In genomic region chr6:104527761-104528415, GRCh38 we compare ENCODE assay signal across 8 cellular contexts.
DNase-seq lines count a peak whose midpoint lies in the region; ATAC-seq and TF ChIP-seq lines count a peak whose summit lies in the region.

No MANE protein-coding gene starts in this region.

- TF ChIP-seq CTCF in AG09319 (IDR thresholded peaks at IDR 0.05; ENCODE audit: low read depth, low read length) (peak; percentile 17), HFF-Myc (IDR thresholded peaks at IDR 0.05; ENCODE audit: low read depth, low read length, missing control alignments) (peak; percentile 29), VCaP (conservative IDR thresholded peaks at IDR 0.05) (peak; percentile 68)

- ATAC-seq in GM18505 (IDR thresholded peaks at IDR 0.05; ENCODE audit: unreplicated experiment) = no peak

- no peak overlapping the region for H3K4me3 ChIP-seq in HFF-Myc (replicated peaks; ENCODE audit: low read depth, low read length)

- DNase-seq in AG09319 (ENCODE audit: extremely low read depth, low read depth) = no peak
- DNase-seq in HFF-Myc (ENCODE audit: extremely low read depth, low read depth) = no peak
- DNase-seq in islet precursor cell = peak; percentile 73
- DNase-seq in OCI-M2 (lab: John Stamatoyannopoulos, UW; ENCODE audit: unreplicated experiment) = no peak
- no peak for DNase-seq in activated naive CD4-positive, alpha-beta T cell (lab: John Stamatoyannopoulos, UW)
- no peak for DNase-seq in SKM-1 treated with dmso at 0.1 percent for 144 hours (lab: John Stamatoyannopoulos, UW; ENCODE audit: unreplicated experiment)

- no peak overlapping the region for H3K27ac ChIP-seq in VCaP

- TF ChIP-seq POLR2A in GM18505 (IDR thresholded peaks at IDR 0.05; ENCODE audit: borderline replicate concordance, extremely low read depth, insufficient read depth, insufficient read length) = no peak

Comparison
In these comparisons a context has a peak if more than half of its experiments do, and no peak if none do; other contexts are left out.
1. CTCF ChIP-seq: peak in every context shown above with its lines; median percentile 68 in VCaP; 29 in HFF-Myc; 17 in AG09319.